In genomic region chr4:54094449-54094848, GRCh38 we compare ENCODE assay signal across 1 cellular context.
A peak's percentile ranks its signal among the peaks of the same experiment; 100 is the strongest.
TF ChIP-seq lines count a peak whose summit lies in the region.

No MANE protein-coding gene starts in this region.

TF ChIP-seq in H1, 55 proteins besides CTCF, POLR2A, EP300 and RAD21:
- TF ChIP-seq RNF2 (IDR thresholded peaks at IDR 0.05; ENCODE audit: borderline replicate concordance, low read depth, low read length, missing control alignments, poor library complexity, severe bottlenecking) (peak; percentile 43), POLR2AphosphoS5 (IDR thresholded peaks at IDR 0.05; ENCODE audit: low read depth, low read length) (no peak), ASH2L (IDR thresholded peaks at IDR 0.05; ENCODE audit: low read length) (no peak)
TF ChIP-seq in H1: peak in this region for 1.
